16 cellular contexts compared by ENCODE assay signal in the genomic region with DNA sequence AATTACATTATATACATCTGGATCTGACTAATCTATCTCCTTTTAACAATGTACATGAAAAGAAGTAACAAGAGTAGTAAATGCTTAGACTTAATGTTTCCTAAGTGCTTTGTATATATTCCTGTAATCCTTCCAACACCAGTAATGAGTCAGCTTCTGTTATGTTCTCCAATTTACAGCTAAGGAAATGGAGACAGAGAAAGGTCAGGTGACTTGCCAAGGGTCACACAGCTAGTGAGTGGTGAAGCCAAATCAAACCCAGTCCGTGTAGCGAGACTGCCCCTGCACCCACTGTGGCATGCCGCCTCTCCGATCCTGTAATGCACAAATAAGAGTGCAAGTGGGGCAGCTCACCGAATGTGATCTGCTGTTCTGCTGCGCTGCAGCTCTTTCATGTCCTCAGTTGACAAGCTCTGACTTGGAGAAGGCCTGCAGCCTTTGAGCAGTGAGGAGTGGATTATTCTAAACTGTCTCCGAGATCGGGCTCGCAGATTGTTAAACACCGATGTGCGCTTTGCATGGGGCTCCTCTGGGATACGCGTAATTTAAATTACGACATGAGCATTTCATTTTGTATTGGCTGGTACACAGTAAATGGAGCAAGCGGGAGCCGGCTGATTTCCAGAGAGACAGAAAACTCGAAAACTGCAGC.
DNase-seq lines count a peak whose midpoint lies in the region; ATAC-seq and TF ChIP-seq lines count a peak whose summit lies in the region.
"Had no signal": no experiment of that assay in that cellular context is flagged by ENCODE, and none has a peak within 500 bp of the region (broad histone marks: within the 10 kb centered on the region; RNA-seq: fewer than 3 reads in every experiment).

No MANE protein-coding gene starts in this region.

- no peak overlapping the region for H3K4ac ChIP-seq in IMR-90 (ENCODE audit: low read depth, low read length)

- H3K23ac ChIP-seq in IMR-90 (ENCODE audit: low read depth, low read length) = no peak overlapping the region

- H3K4me3 Mint-ChIP-seq in nephron = no peak overlapping the region
- no peak overlapping the region for H3K4me3 Mint-ChIP-seq in activated naive CD4-positive, alpha-beta T cell treated with anti-CD3 and anti-CD28 coated beads for 36 hours
- no peak overlapping the region for H3K4me3 Mint-ChIP-seq in activated naive CD8-positive, alpha-beta T cell treated with anti-CD3 and anti-CD28 coated beads for 36 hours
- H3K4me3 Mint-ChIP-seq: activated CD8-positive, alpha-beta memory T cell treated with anti-CD3 and anti-CD28 coated beads, Interleukin-2, amount 10 ng/mL, durations not matched to agents 7 days and 5 days; T-helper 17 cell had no signal

- H2BK15ac ChIP-seq in IMR-90 (ENCODE audit: low read depth, low read length) = no peak overlapping the region

- peaks cover 12% of the 10 kb centered on the region for H3K4me1 Mint-ChIP-seq in nephron
- H3K4me1 Mint-ChIP-seq in activated naive CD4-positive, alpha-beta T cell treated with anti-CD3 and anti-CD28 coated beads for 36 hours (ENCODE audit: low read depth) = no peaks in the 10 kb centered on the region
- no peaks in the 10 kb centered on the region for H3K4me1 Mint-ChIP-seq in activated naive CD8-positive, alpha-beta T cell treated with anti-CD3 and anti-CD28 coated beads for 36 hours
- H3K4me1 Mint-ChIP-seq: activated CD8-positive, alpha-beta memory T cell treated with anti-CD3 and anti-CD28 coated beads, Interleukin-2, amount 10 ng/mL, durations not matched to agents 7 days and 5 days; T-helper 17 cell had no signal

- no peak overlapping the region for H2BK120ac ChIP-seq in IMR-90 (ENCODE audit: low read depth, low read length)

- H3K27me3 Mint-ChIP-seq in nephron (ENCODE audit: low read depth) = no peaks in the 10 kb centered on the region
- H3K27me3 Mint-ChIP-seq in activated naive CD4-positive, alpha-beta T cell treated with anti-CD3 and anti-CD28 coated beads for 36 hours (ENCODE audit: low read depth) = no peaks in the 10 kb centered on the region
- H3K27me3 Mint-ChIP-seq in activated naive CD8-positive, alpha-beta T cell treated with anti-CD3 and anti-CD28 coated beads for 36 hours = no peaks in the 10 kb centered on the region
- H3K27me3 Mint-ChIP-seq: activated CD8-positive, alpha-beta memory T cell treated with anti-CD3 and anti-CD28 coated beads, Interleukin-2, amount 10 ng/mL, durations not matched to agents 7 days and 5 days; T-helper 17 cell had no signal

- H3K4me2 ChIP-seq in IMR-90 (ENCODE audit: low read depth, low read length) = 0 out of 2 replicates have a peak overlapping the region, but pooled peaks have one; percentile 1

- DNase-seq in IMR-90 = peak; percentile 87
- DNase-seq in brain microvascular endothelial cell = peak; percentile 32
- no peak for DNase-seq in activated naive CD4-positive, alpha-beta T cell treated with anti-CD3 and anti-CD28 coated beads for 36 hours
- no peak for DNase-seq in activated naive CD8-positive, alpha-beta T cell treated with anti-CD3 and anti-CD28 coated beads for 36 hours
- DNase-seq: activated CD8-positive, alpha-beta memory T cell treated with anti-CD3 and anti-CD28 coated beads, Interleukin-2, amount 10 ng/mL, durations not matched to agents 7 days and 5 days; body of pancreas; erythroblast; NCI-H1105 treated with DMSO at 0.1 percent for 48 hours; T-helper 17 cell; uterus had no signal

- H3K9me3 Mint-ChIP-seq in nephron = peaks cover 6% of the 10 kb centered on the region
- H3K9me3 Mint-ChIP-seq in activated naive CD4-positive, alpha-beta T cell treated with anti-CD3 and anti-CD28 coated beads for 36 hours = peaks cover 2% of the 10 kb centered on the region
- peaks cover 3% of the 10 kb centered on the region for H3K9me3 Mint-ChIP-seq in activated naive CD8-positive, alpha-beta T cell treated with anti-CD3 and anti-CD28 coated beads for 36 hours

- TF ChIP-seq CTCF in IMR-90 (conservative IDR thresholded peaks at IDR 0.05; ENCODE audit: low read depth, low read length) (no peak), brain microvascular endothelial cell (IDR thresholded peaks at IDR 0.05; ENCODE audit: low read depth, low read length, missing control alignments) (no peak), nephron (IDR thresholded peaks at IDR 0.05; ENCODE audit: unreplicated experiment in 3 of 3) (no peak)

- in situ Hi-C loops in IMR-90 (cut with MboI; ENCODE audit: low sequenced_read_pairs) (no loop called here), brain microvascular endothelial cell (cut with HindIII; ENCODE audit: low pct_ligation_motif_present, low sequenced_read_pairs) (no loop called here)

- H3K9me3 ChIP-seq in IMR-90 (ENCODE audit: control insufficient read depth, insufficient read depth, low read length) = peaks cover 6% of the 10 kb centered on the region; the same call in 1 of the 2 replicates
- H3K9me3 ChIP-seq: body of pancreas, prostate gland, uterus had no signal

- H3K79me1 ChIP-seq in IMR-90 (ENCODE audit: low read depth in 1 of 2, low read length in 2 of 2) = no peaks in the 10 kb centered on the region

- peaks cover 4% of the 10 kb centered on the region; the same call in 1 of the 2 replicates for H4K20me1 ChIP-seq in IMR-90 (ENCODE audit: insufficient read depth, low read length)

- H3K4me3 ChIP-seq in ACC112 (ENCODE audit: low read depth, low read length) = peak overlapping the region; percentile 51
- H3K4me3 ChIP-seq in IMR-90 (ENCODE audit: insufficient read depth, low read depth, low read length) = no peak overlapping the region
- H3K4me3 ChIP-seq in brain microvascular endothelial cell (ENCODE audit: low read depth, low read length) = no peak overlapping the region
- H3K4me3 ChIP-seq: body of pancreas, prostate gland, uterus had no signal

- H3K79me2 ChIP-seq in ACC112 (ENCODE audit: control insufficient read depth, insufficient read depth, low read length, unreplicated experiment) = no peaks in the 10 kb centered on the region

- peak overlapping the region; percentile 40 for H2AFZ ChIP-seq in ACC112 (ENCODE audit: low read length, unreplicated experiment)
- H2AFZ ChIP-seq in IMR-90 (replicated peaks; ENCODE audit: low read length, poor library complexity) = peak overlapping the region; percentile 53

- peak overlapping the region; percentile 20 to 88 (median 71) for H3K27ac Mint-ChIP-seq in nephron
- H3K27ac Mint-ChIP-seq in activated naive CD4-positive, alpha-beta T cell treated with anti-CD3 and anti-CD28 coated beads for 36 hours = no peak overlapping the region
- H3K27ac Mint-ChIP-seq in activated naive CD8-positive, alpha-beta T cell treated with anti-CD3 and anti-CD28 coated beads for 36 hours = no peak overlapping the region
- H3K27ac Mint-ChIP-seq: activated CD8-positive, alpha-beta memory T cell treated with anti-CD3 and anti-CD28 coated beads, Interleukin-2, amount 10 ng/mL, durations not matched to agents 7 days and 5 days; T-helper 17 cell had no signal

- dilution Hi-C loops in IMR-90 (cut with HindIII; ENCODE audit: low sequenced_read_pairs, unreplicated experiment) = no loop called here

- CTCF ChIA-PET in IMR-90 (lab: Yijun Ruan, JAX) = no interaction called here
- CTCF ChIA-PET in activated naive CD4-positive, alpha-beta T cell treated with anti-CD3 and anti-CD28 coated beads for 36 hours (lab: Charles Lee) = no interaction called here

- H3K27me3 ChIP-seq in ACC112 (ENCODE audit: insufficient read depth, low read length) = no peaks in the 10 kb centered on the region
- H3K27me3 ChIP-seq in IMR-90 (ENCODE audit: control insufficient read depth, insufficient read depth, low read length) = peaks cover 2% of the 10 kb centered on the region; the same call in 1 of the 2 replicates
- H3K27me3 ChIP-seq in brain microvascular endothelial cell (replicated peaks) = no peaks in the 10 kb centered on the region
- H3K27me3 ChIP-seq: body of pancreas, uterus had no signal

- ATAC-seq in IMR-90 (ENCODE audit: low read depth) (peak; percentile 91), HG03342 (IDR thresholded peaks at IDR 0.05; ENCODE audit: unreplicated experiment) (no peak), HG03135 (IDR thresholded peaks at IDR 0.05; ENCODE audit: unreplicated experiment) (no peak)
- ATAC-seq: activated CD8-positive, alpha-beta memory T cell treated with anti-CD3 and anti-CD28 coated beads, Interleukin-2, amount 10 ng/mL, durations not matched to agents 7 days and 5 days; body of pancreas; left lobe of liver; T-helper 17 cell had no signal

- no peak overlapping the region for H2BK5ac ChIP-seq in IMR-90 (ENCODE audit: low read depth, low read length, poor library complexity, severe bottlenecking)

- H2BK20ac ChIP-seq in IMR-90 (ENCODE audit: low read depth, low read length) = no peak overlapping the region

- no peak overlapping the region for H3K18ac ChIP-seq in IMR-90 (ENCODE audit: low read depth, low read length)

- no peak overlapping the region for H2AK9ac ChIP-seq in IMR-90 (replicated peaks; ENCODE audit: low read depth, low read length, poor library complexity)

- no peaks in the 10 kb centered on the region for H3K36me3 Mint-ChIP-seq in nephron (ENCODE audit: low read depth)
- no peaks in the 10 kb centered on the region for H3K36me3 Mint-ChIP-seq in activated naive CD4-positive, alpha-beta T cell treated with anti-CD3 and anti-CD28 coated beads for 36 hours (ENCODE audit: low read depth)
- H3K36me3 Mint-ChIP-seq in activated naive CD8-positive, alpha-beta T cell treated with anti-CD3 and anti-CD28 coated beads for 36 hours = peaks cover 2% of the 10 kb centered on the region
- H3K36me3 Mint-ChIP-seq: activated CD8-positive, alpha-beta memory T cell treated with anti-CD3 and anti-CD28 coated beads, Interleukin-2, amount 10 ng/mL, durations not matched to agents 7 days and 5 days had no signal

- H2AK5ac ChIP-seq in IMR-90 (ENCODE audit: low read depth, low read length) = no peak overlapping the region

- WGBS in IMR-90 (ENCODE audit: extremely low coverage in 2 of 2, insufficient read length in 1 of 2), 2 experiments = 59% methylated on average over 4 of the region's 17 CpGs; no CpG with 5 or more reads in 1 of the 2 experiments

- no peaks in the 10 kb centered on the region for H3K36me3 ChIP-seq in ACC112 (ENCODE audit: insufficient read depth, low read length)
- no peaks in the 10 kb centered on the region for H3K36me3 ChIP-seq in IMR-90 (ENCODE audit: control insufficient read depth, insufficient read depth, low read length)
- H3K36me3 ChIP-seq in brain microvascular endothelial cell (replicated peaks) = no peaks in the 10 kb centered on the region
- H3K36me3 ChIP-seq: prostate gland, uterus had no signal

- no peak for TF ChIP-seq RAD21 in IMR-90 (IDR thresholded peaks at IDR 0.05; ENCODE audit: low read length)

- no TSS peak for BruUV-seq in IMR-90 (replicated peaks; lab: Mats Ljungman, UMichigan)

- no peak overlapping the region for H4K91ac ChIP-seq in IMR-90 (ENCODE audit: insufficient read depth, low read depth, low read length)

- intact Hi-C loops in IMR-90 (cut with micrococcal nuclease) = no loop called here
- intact Hi-C loops in activated naive CD4-positive, alpha-beta T cell treated with anti-CD3 and anti-CD28 coated beads for 36 hours (cut with micrococcal nuclease) = no loop called here

- H3K14ac ChIP-seq in IMR-90 (replicated peaks; ENCODE audit: low read depth, low read length) = no peak overlapping the region

- H3K56ac ChIP-seq in IMR-90 (ENCODE audit: extremely low read depth, insufficient read depth, low read length) = no peak overlapping the region

- no peak for TF ChIP-seq POLR2A in IMR-90 (IDR thresholded peaks at IDR 0.05; ENCODE audit: low read depth, low read length)

- H3K4me1 ChIP-seq in ACC112 (ENCODE audit: control insufficient read depth, insufficient read depth, low read length, unreplicated experiment) = peaks cover 36% of the 10 kb centered on the region
- peaks cover 3% of the 10 kb centered on the region for H3K4me1 ChIP-seq in IMR-90 (ENCODE audit: control insufficient read depth, insufficient read depth, low read length)
- H3K4me1 ChIP-seq: body of pancreas, prostate gland, uterus had no signal

- no peak overlapping the region for H4K8ac ChIP-seq in IMR-90 (ENCODE audit: low read depth in 2 of 2, low read length in 2 of 2)

- peaks cover 4% of the 10 kb centered on the region; the same call in 1 of the 2 replicates for H3K9me1 ChIP-seq in IMR-90 (ENCODE audit: insufficient read depth, low read length)

- H3K9ac ChIP-seq in IMR-90 (ENCODE audit: low read depth, low read length) = no peak overlapping the region

- H3K27ac ChIP-seq in ACC112 (ENCODE audit: low read depth, low read length) (peak overlapping the region; percentile 36), IMR-90 (ENCODE audit: insufficient read depth, low read length) (no peak overlapping the region), brain microvascular endothelial cell (no peak overlapping the region)
- H3K27ac ChIP-seq: body of pancreas, prostate gland, uterus had no signal

- no peak overlapping the region for H4K5ac ChIP-seq in IMR-90 (ENCODE audit: low read depth, low read length)

- POLR2A ChIA-PET in IMR-90 (lab: Charles Lee; ENCODE audit: unreplicated experiment) = no interaction called here

Comparison
In these comparisons a context has a peak if more than half of its experiments do, and no peak if none do; other contexts are left out.
1. DNase-seq: peak in IMR-90 (single experiment) and brain microvascular endothelial cell (single experiment); none in activated naive CD4-positive, alpha-beta T cell treated with anti-CD3 and anti-CD28 coated beads for 36 hours (single experiment) and activated naive CD8-positive, alpha-beta T cell treated with anti-CD3 and anti-CD28 coated beads for 36 hours (single experiment).
2. H3K27ac Mint-ChIP-seq: peak in nephron (3 of 3); none in activated naive CD4-positive, alpha-beta T cell treated with anti-CD3 and anti-CD28 coated beads for 36 hours (single experiment) and activated naive CD8-positive, alpha-beta T cell treated with anti-CD3 and anti-CD28 coated beads for 36 hours (single experiment).